ENCODE assay signal across 8 cellular contexts in genomic region chr3:8501388-8502131, GRCh38. TPM values are rescaled to one million over a fixed set of nuclear protein-coding genes. Genes with fewer than 3 reads are reported as not detected.
A peak's percentile ranks its signal among the peaks of the same experiment; 100 is the strongest.
DNase-seq lines count a peak whose midpoint lies in the region; ATAC-seq and TF ChIP-seq lines count a peak whose summit lies in the region.

Gene LMCD1 (plus strand): TSS chr3:8501823. CDS start chr3:8501939, 116 bp downstream.

- peak within 1 kb of the TSS; percentile 4 for H3K27ac Mint-ChIP-seq in T-helper 2 cell treated with Interferon-gamma antibody and Interleukin-4, amounts not matched to agents 5 μg/mL and 100 μg/mL, for 36 hours
- H3K27ac Mint-ChIP-seq in progenitor cell of endocrine pancreas, result peak within 1 kb of the TSS; percentile 99

- TF ChIP-seq EP300 in upper lobe of left lung (IDR thresholded peaks at IDR 0.05), result peak in 1 of 4 donors; percentile 17

- peak; percentile 98 to 99 for ATAC-seq in upper lobe of left lung (ENCODE audit: low FRiP score in 2 of 2)

- TF ChIP-seq CTCF in GM06990 (IDR thresholded peaks at IDR 0.05; ENCODE audit: insufficient read depth, low read length, poor library complexity, severe bottlenecking), result no peak
- TF ChIP-seq CTCF in HFF-Myc (IDR thresholded peaks at IDR 0.05; ENCODE audit: low read depth, low read length, missing control alignments), result no peak
- peak; percentile 64 for TF ChIP-seq CTCF in left ventricle myocardium inferior (IDR thresholded peaks at IDR 0.05; ENCODE audit: borderline replicate concordance)
- TF ChIP-seq CTCF in progenitor cell of endocrine pancreas (IDR thresholded peaks at IDR 0.05; ENCODE audit: unreplicated experiment), result peak; percentile 38
- peak in 4 of 6 experiments; percentile 34 to 73 (median 38) for TF ChIP-seq CTCF in upper lobe of left lung (IDR thresholded peaks at IDR 0.05)

- H3K27me3 ChIP-seq in GM06990 (replicated peaks; ENCODE audit: control insufficient read depth, insufficient read depth, low read length) (no peaks in the 10 kb centered on the region), left ventricle myocardium inferior (ENCODE audit: low read depth) (no peaks in the 10 kb centered on the region), upper lobe of left lung (no peaks in the 10 kb centered on the region)

- H3K27me3 Mint-ChIP-seq in T-helper 2 cell treated with Interferon-gamma antibody and Interleukin-4, amounts not matched to agents 5 μg/mL and 100 μg/mL, for 36 hours (ENCODE audit: low read depth), result peaks cover 17% of the 10 kb centered on the region
- H3K27me3 Mint-ChIP-seq in progenitor cell of endocrine pancreas, result no peaks in the 10 kb centered on the region

- H3K27ac ChIP-seq in left ventricle myocardium inferior (replicated peaks) (peak within 1 kb of the TSS; percentile 88), upper lobe of left lung (peak within 1 kb of the TSS; percentile 84 to 90 (median 86))

- no peaks in the 10 kb centered on the region for H3K9me3 Mint-ChIP-seq in T-helper 2 cell treated with Interferon-gamma antibody and Interleukin-4, amounts not matched to agents 5 μg/mL and 100 μg/mL, for 36 hours
- H3K9me3 Mint-ChIP-seq in progenitor cell of endocrine pancreas (ENCODE audit: low read depth), result peaks cover 4% of the 10 kb centered on the region

- H3K4me3 ChIP-seq in GM06990 (replicated peaks; ENCODE audit: low read depth, low read length) (peak within 1 kb of the TSS; percentile 70), HFF-Myc (replicated peaks; ENCODE audit: low read depth, low read length) (peak within 1 kb of the TSS; percentile 45), left ventricle myocardium inferior (peak within 1 kb of the TSS; percentile 67), upper lobe of left lung (peak within 1 kb of the TSS; percentile 36 to 59 (median 43))

- peak in 2 of 4 donors; percentile 69 to 70 for TF ChIP-seq POLR2A in upper lobe of left lung (IDR thresholded peaks at IDR 0.05)

- peak; percentile 95 for DNase-seq in GM06990 (ENCODE audit: extremely low read depth, insufficient read length)
- DNase-seq in HFF-Myc (ENCODE audit: extremely low read depth, low read depth), result peak; percentile 72
- peak; percentile 90 for DNase-seq in NCI-H1092 treated with DMSO at 0.1 percent for 48 hours (lab: John Stamatoyannopoulos, UW)
- DNase-seq in T-helper 2 cell treated with Interferon-gamma antibody and Interleukin-4, amounts not matched to agents 5 μg/mL and 100 μg/mL, for 36 hours (ENCODE audit: low spot score), result peak; percentile 81
- DNase-seq in anterior cingulate cortex (lab: John Stamatoyannopoulos, UW), result peak; percentile 74 to 98 (median 96)
- peak; percentile 96 for DNase-seq in left ventricle myocardium inferior
- DNase-seq in progenitor cell of endocrine pancreas (ENCODE audit: low spot score, unreplicated experiment), result peak; percentile 88
- peak; percentile 96 to 98 for DNase-seq in upper lobe of left lung

- H3K4me3 Mint-ChIP-seq in T-helper 2 cell treated with Interferon-gamma antibody and Interleukin-4, amounts not matched to agents 5 μg/mL and 100 μg/mL, for 36 hours, result peak within 1 kb of the TSS; percentile 77
- peak within 1 kb of the TSS; percentile 84 for H3K4me3 Mint-ChIP-seq in progenitor cell of endocrine pancreas (ENCODE audit: low read depth)

- WGBS in upper lobe of left lung, 2 donors, result 1 to 2% methylated on average over 19 to 49 of the region's 49 CpGs

- H3K4me1 Mint-ChIP-seq in T-helper 2 cell treated with Interferon-gamma antibody and Interleukin-4, amounts not matched to agents 5 μg/mL and 100 μg/mL, for 36 hours (ENCODE audit: low read depth), result peaks cover 7% of the 10 kb centered on the region
- H3K4me1 Mint-ChIP-seq in progenitor cell of endocrine pancreas (ENCODE audit: low read depth), result peaks cover 52% of the 10 kb centered on the region

- H3K36me3 ChIP-seq in GM06990 (ENCODE audit: control insufficient read depth, insufficient read depth, low read length) (no peaks in the 10 kb centered on the region), left ventricle myocardium inferior (no peaks in the 10 kb centered on the region), upper lobe of left lung (no peaks in the 10 kb centered on the region)

- H3K4me1 ChIP-seq in left ventricle myocardium inferior (peaks cover 78% of the 10 kb centered on the region), upper lobe of left lung (peaks cover 25 to 41% (median 29%) of the 10 kb centered on the region in 4 donors)

- intact Hi-C loops in left ventricle myocardium inferior (cut with micrococcal nuclease), result no loop called here

- H3K9me3 ChIP-seq in left ventricle myocardium inferior (replicated peaks) (no peaks in the 10 kb centered on the region), upper lobe of left lung (no peaks in the 10 kb centered on the region)

- no peaks in the 10 kb centered on the region for H3K36me3 Mint-ChIP-seq in T-helper 2 cell treated with Interferon-gamma antibody and Interleukin-4, amounts not matched to agents 5 μg/mL and 100 μg/mL, for 36 hours (ENCODE audit: low read depth)
- H3K36me3 Mint-ChIP-seq in progenitor cell of endocrine pancreas (ENCODE audit: insufficient read depth), result no peaks in the 10 kb centered on the region

RNA-seq across cellular contexts. Expression of gene LMCD1, which starts in this region (rescaled TPM):
- total RNA-seq in left ventricle myocardium inferior (72.9 TPM), progenitor cell of endocrine pancreas (24.3 and 26.1 TPM in 2 replicates), upper lobe of left lung (100 to 1,000 TPM in 4 of 6 donors, 10 to 100 TPM in 2; 47.4 to 269 (median 118) TPM)

Comparison
In these comparisons a context has a peak if more than half of its experiments do, and no peak if none do; other contexts are left out.
1. Peak in every context shown above with its lines: DNase-seq, ATAC-seq, H3K4me3 ChIP-seq and H3K27ac ChIP-seq.
2. CTCF ChIP-seq: peak in left ventricle myocardium inferior (single experiment), progenitor cell of endocrine pancreas (single experiment) and upper lobe of left lung (4 of 6); none in GM06990 (single experiment) and HFF-Myc (single experiment).